Comparison of ENCODE assay signal across 32 cellular contexts in the genomic region with DNA sequence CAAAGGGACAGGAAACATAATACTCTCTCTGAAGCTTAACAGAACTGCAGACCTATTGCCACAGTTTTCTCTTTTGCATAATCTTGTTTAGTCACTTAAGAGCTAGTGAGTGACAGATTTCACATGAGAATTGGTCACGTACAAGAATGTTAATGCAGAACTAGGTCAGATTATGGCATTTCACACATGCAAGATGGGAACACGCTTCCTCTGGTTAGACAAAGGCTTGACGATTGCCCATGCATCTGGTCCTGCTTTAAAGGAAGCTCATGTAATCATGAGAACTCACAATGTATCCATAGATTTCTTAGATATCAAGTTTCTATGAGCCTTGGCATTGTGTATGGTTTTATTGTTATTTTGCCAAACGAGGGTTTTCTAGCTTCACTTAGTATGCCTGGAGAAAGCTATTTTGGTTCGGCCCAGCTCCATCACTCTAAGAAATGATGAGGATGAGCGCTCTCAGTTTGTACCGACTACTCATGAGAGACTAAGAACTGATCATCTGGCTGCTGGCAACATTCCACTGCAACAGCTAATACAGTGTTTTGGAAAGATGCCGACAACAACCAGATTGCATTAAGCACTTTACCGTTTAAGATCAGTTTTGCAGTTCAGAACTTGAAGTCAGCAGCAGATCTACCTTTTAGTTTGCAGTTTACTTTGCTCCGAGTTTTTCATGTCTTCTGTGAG.
A peak's percentile ranks its signal among the peaks of the same experiment; 100 is the strongest.
DNase-seq lines count a peak whose midpoint lies in the region; ATAC-seq and TF ChIP-seq lines count a peak whose summit lies in the region.
"Had no signal": no experiment of that assay in that cellular context is flagged by ENCODE, and none has a peak within 500 bp of the region (broad histone marks: within the 10 kb centered on the region; RNA-seq: fewer than 3 reads in every experiment).

No MANE protein-coding gene starts in this region.

- no peak for TF ChIP-seq CTCF in AG10803 (conservative IDR thresholded peaks at IDR 0.05; ENCODE audit: low read length)
- TF ChIP-seq CTCF in glutamatergic neuron (IDR thresholded peaks at IDR 0.05; ENCODE audit: partially characterized antibody, unreplicated experiment): no peak

- H3K9me3 Mint-ChIP-seq in glutamatergic neuron (ENCODE audit: unreplicated experiment): no peaks in the 10 kb centered on the region
- H3K9me3 Mint-ChIP-seq: endodermal cell, type B pancreatic cell had no signal

- H3K4me3 Mint-ChIP-seq in glutamatergic neuron (ENCODE audit: unreplicated experiment): no peak overlapping the region
- H3K4me3 Mint-ChIP-seq: activated CD8-positive, alpha-beta T cell treated with anti-CD3 and anti-CD28 coated beads, Interleukin-2, amount 10 ng/mL, durations not matched to agents 7 days and 5 days; CD4-positive, alpha-beta T cell; endodermal cell; naive B cell; T-cell; type B pancreatic cell had no signal

- DNase-seq in AG10803 (ENCODE audit: low read depth): peak; percentile 13
- peak; percentile 13 for DNase-seq in GM03348 (ENCODE audit: low spot score)
- peak; percentile 71 for DNase-seq in NCI-H82 treated with DMSO at 0.1 percent for 48 hours (lab: John Stamatoyannopoulos, UW; ENCODE audit: unreplicated experiment)
- DNase-seq in glutamatergic neuron: no peak
- no peak for DNase-seq in stimulated activated CD4-positive, alpha-beta T cell treated with anti-CD3 and anti-CD28 coated beads, Interleukin-4, amount 100 ng/mL, for 1 hour
- no peak for DNase-seq in DMS153 treated with DMSO at 0.1 percent for 48 hours (lab: John Stamatoyannopoulos, UW; ENCODE audit: unreplicated experiment)
- DNase-seq: ACHN; activated CD4-positive, CD25-positive, alpha-beta regulatory T cell treated with anti-CD3 and anti-CD28 coated beads, Interleukin-2, amount 50 U/mL, for 72 hours; activated CD8-positive, alpha-beta T cell treated with anti-CD3 and anti-CD28 coated beads, Interleukin-2, amount 10 ng/mL, durations not matched to agents 7 days and 5 days; activated gamma-delta T cell; CD4-positive, alpha-beta T cell; colonic mucosa; DMS53; endodermal cell; head of caudate nucleus; left colon; mesendoderm; MM.1S; naive B cell; NCI-H1436 treated with DMSO at 0.1 percent for 48 hours; NCI-H2227 treated with DMSO at 0.1 percent for 48 hours; NK-92 treated with Interleukin-12 subunit alpha and Interleukin-12 subunit beta, amount 100 ng/mL, for 24 hours; retina; SHP77 treated with DMSO at 0.1 percent for 48 hours; stimulated activated CD4-positive, alpha-beta T cell treated with anti-CD3 and anti-CD28 coated beads, Interleukin-12 subunit alpha, Interleukin-12 subunit beta, amount 100 ng/mL, for 4 hours; stimulated activated CD8-positive, alpha-beta memory T cell treated with anti-CD3 and anti-CD28 coated beads, Interleukin-4, amount 100 ng/mL, for 48 hours; T-cell had no signal

- peak overlapping the region; percentile 70 for H3K27ac Mint-ChIP-seq in glutamatergic neuron (ENCODE audit: unreplicated experiment)
- H3K27ac Mint-ChIP-seq: activated CD8-positive, alpha-beta T cell treated with anti-CD3 and anti-CD28 coated beads, Interleukin-2, amount 10 ng/mL, durations not matched to agents 7 days and 5 days; CD4-positive, alpha-beta T cell; endodermal cell; naive B cell; T-cell; type B pancreatic cell had no signal

- H3K27me3 Mint-ChIP-seq in glutamatergic neuron (ENCODE audit: unreplicated experiment): no peaks in the 10 kb centered on the region
- H3K27me3 Mint-ChIP-seq: CD4-positive, alpha-beta T cell; type B pancreatic cell had no signal

- H3K4me1 Mint-ChIP-seq in glutamatergic neuron (ENCODE audit: low read depth, unreplicated experiment): peaks cover 9% of the 10 kb centered on the region
- H3K4me1 Mint-ChIP-seq: naive B cell, T-cell had no signal

- no peaks in the 10 kb centered on the region for H3K36me3 Mint-ChIP-seq in glutamatergic neuron (ENCODE audit: unreplicated experiment)
- H3K36me3 Mint-ChIP-seq: naive B cell, T-cell, type B pancreatic cell had no signal

- no peak overlapping the region for H3K4me3 ChIP-seq in AG10803 (ENCODE audit: low read length)
- H3K4me3 ChIP-seq: body of pancreas, colonic mucosa, K562 had no signal

- ATAC-seq in HG03571 (IDR thresholded peaks at IDR 0.05; ENCODE audit: unreplicated experiment) (no peak), HG03159 (IDR thresholded peaks at IDR 0.05; ENCODE audit: unreplicated experiment) (no peak)
- ATAC-seq: activated CD8-positive, alpha-beta T cell treated with anti-CD3 and anti-CD28 coated beads, Interleukin-2, amount 10 ng/mL, durations not matched to agents 7 days and 5 days; body of pancreas; K562; left colon; T-cell had no signal

Comparison
In these comparisons a context has a peak if more than half of its experiments do, and no peak if none do; other contexts are left out.
1. DNase-seq: peak in AG10803 (single experiment), GM03348 (single experiment) and NCI-H82 treated with DMSO at 0.1 percent for 48 hours (single experiment); none in glutamatergic neuron (single experiment), stimulated activated CD4-positive, alpha-beta T cell treated with anti-CD3 and anti-CD28 coated beads, Interleukin-4, amount 100 ng/mL, for 1 hour (single experiment) and DMS153 treated with DMSO at 0.1 percent for 48 hours (single experiment).